In genomic region chr1:44151332-44151731, GRCh38 we compare ENCODE assay signal across 1 cellular context.
TF ChIP-seq lines count a peak whose summit lies in the region.

No MANE protein-coding gene starts in this region.

TF ChIP-seq in IMR-90, 13 proteins besides CTCF, POLR2A, EP300 and RAD21:
- TF ChIP-seq CHD1 (IDR thresholded peaks at IDR 0.05; ENCODE audit: low read depth, low read length) (no peak), MXI1 (IDR thresholded peaks at IDR 0.05; ENCODE audit: borderline replicate concordance, low read depth, low read length) (no peak), MAFK (IDR thresholded peaks at IDR 0.05; ENCODE audit: low read depth, low read length) (no peak), MAZ (IDR thresholded peaks at IDR 0.05; ENCODE audit: borderline replicate concordance, low read depth, low read length) (no peak), FOS (IDR thresholded peaks at IDR 0.05; ENCODE audit: low read depth, low read length) (no peak)
